In the genomic region with DNA sequence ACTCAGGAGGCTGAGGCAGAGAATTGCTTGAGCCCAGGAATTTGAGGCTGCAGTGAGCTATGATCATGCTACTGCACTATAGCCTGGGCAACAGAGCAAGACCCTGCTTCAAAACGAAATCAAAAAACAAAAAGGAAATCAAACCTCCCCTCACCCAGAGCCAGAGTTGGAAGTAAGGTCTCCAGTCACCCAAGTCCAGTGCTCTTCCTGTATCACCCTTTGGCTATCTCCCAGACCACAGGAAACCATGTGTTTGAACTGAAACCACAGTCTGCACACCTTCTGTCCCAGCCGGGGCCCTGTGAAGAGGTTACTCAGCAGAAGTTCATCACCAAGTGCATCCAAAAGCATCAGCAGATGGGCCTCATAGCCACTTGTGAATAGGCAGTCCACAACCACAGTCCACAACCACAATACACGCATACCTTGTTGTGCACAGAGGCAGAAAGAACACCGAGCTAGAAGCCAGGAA, we compare ENCODE assay signal across 1 cellular context.
TF ChIP-seq lines count a peak whose summit lies in the region.

No MANE protein-coding gene starts in this region.

TF ChIP-seq in H1, 55 proteins besides CTCF, POLR2A, EP300 and RAD21:
- TF ChIP-seq POLR2AphosphoS5 (IDR thresholded peaks at IDR 0.05; ENCODE audit: low read depth, low read length) = peak; percentile 13; the same call in 1 of the 2 replicates
- no peak for TF ChIP-seq POU5F1 (IDR thresholded peaks at IDR 0.05; ENCODE audit: low read depth, low read length)
TF ChIP-seq in H1: peak in this region for 1.
